In the genomic region with DNA sequence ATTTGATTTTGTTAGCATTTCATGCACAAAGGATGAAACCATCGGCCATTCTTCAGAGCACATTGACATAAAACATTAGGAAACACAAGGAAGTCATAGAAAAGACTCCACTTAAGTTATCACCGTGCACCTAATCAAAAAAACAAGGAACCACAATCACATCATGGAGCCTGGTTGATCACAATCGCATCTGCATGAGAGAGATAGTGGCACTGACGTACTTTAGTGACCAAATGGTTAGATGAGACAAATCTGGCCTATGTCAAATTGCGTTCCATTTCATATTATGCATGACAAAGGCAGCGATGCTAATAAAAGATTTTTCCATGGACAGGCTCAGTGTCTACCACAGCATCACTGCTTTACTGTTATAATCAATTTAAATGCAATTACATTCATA, we compare ENCODE assay signal across 24 cellular contexts.
"Had no signal": no experiment of that assay in that cellular context is flagged by ENCODE, and none has a peak within 500 bp of the region (broad histone marks: within the 10 kb centered on the region; RNA-seq: fewer than 3 reads in every experiment).

No MANE protein-coding gene starts in this region.

- H3K36me3 Mint-ChIP-seq: activated naive CD4-positive, alpha-beta T cell treated with anti-CD3 and anti-CD28 coated beads, Interleukin-2, amount 10 ng/mL, durations not matched to agents 7 days and 5 days; activated naive CD8-positive, alpha-beta T cell; WTC11 had no signal

- H3K27ac Mint-ChIP-seq: activated CD4-positive, alpha-beta memory T cell treated with anti-CD3 and anti-CD28 coated beads, Interleukin-2, amount 10 ng/mL, durations not matched to agents 7 days and 5 days; activated CD4-positive, alpha-beta T cell treated with anti-CD3 and anti-CD28 coated beads, Interleukin-2, amount 10 ng/mL, durations not matched to agents 7 days and 5 days; activated naive CD4-positive, alpha-beta T cell treated with anti-CD3 and anti-CD28 coated beads, Interleukin-2, amount 10 ng/mL, durations not matched to agents 7 days and 5 days; activated naive CD8-positive, alpha-beta T cell; activated T-cell treated with anti-CD3 and anti-CD28 coated beads, Interleukin-2, amount 50 U/mL, for 24 hours; activated T-cell treated with anti-CD3 and anti-CD28 coated beads, Interleukin-2, amount 50 U/mL, for 72 hours; dendritic cell treated with granulocyte-macrophage colony-stimulating factor and Interleukin-4, amounts not matched to agents 40 ng/mL and 50 ng/mL, for 4 days; effector memory CD8-positive, alpha-beta T cell; WTC11 had no signal

- H3K9me3 Mint-ChIP-seq: activated CD4-positive, alpha-beta T cell treated with anti-CD3 and anti-CD28 coated beads, Interleukin-2, amount 10 ng/mL, durations not matched to agents 7 days and 5 days; activated T-cell treated with anti-CD3 and anti-CD28 coated beads, Interleukin-2, amount 50 U/mL, for 24 hours; activated T-cell treated with anti-CD3 and anti-CD28 coated beads, Interleukin-2, amount 50 U/mL, for 72 hours; dendritic cell treated with granulocyte-macrophage colony-stimulating factor and Interleukin-4, amounts not matched to agents 40 ng/mL and 50 ng/mL, for 4 days had no signal

- ATAC-seq: activated T-cell treated with anti-CD3 and anti-CD28 coated beads, Interleukin-2, amount 50 U/mL, for 72 hours; effector memory CD8-positive, alpha-beta T cell; esophagus mucosa; WTC11 had no signal

- DNase-seq: activated CD4-positive, alpha-beta memory T cell treated with anti-CD3 and anti-CD28 coated beads, Interleukin-2, amount 10 ng/mL, durations not matched to agents 7 days and 5 days; activated CD4-positive, alpha-beta T cell treated with anti-CD3 and anti-CD28 coated beads for 1 hour; activated CD4-positive, alpha-beta T cell treated with anti-CD3 and anti-CD28 coated beads for 4 hours; activated CD4-positive, alpha-beta T cell treated with anti-CD3 and anti-CD28 coated beads, Interleukin-2, amount 10 ng/mL, durations not matched to agents 7 days and 5 days; activated CD4-positive, alpha-beta T cell treated with anti-CD3 and anti-CD28 coated beads, Interleukin-2, amount 50 U/mL, for 4 hours; activated CD8-positive, alpha-beta memory T cell treated with anti-CD3 and anti-CD28 coated beads, Interleukin-2, amount 50 U/mL, for 48 hours; activated gamma-delta T cell; activated naive CD4-positive, alpha-beta T cell; activated naive CD4-positive, alpha-beta T cell treated with anti-CD3 and anti-CD28 coated beads, Interleukin-2, amount 10 ng/mL, durations not matched to agents 7 days and 5 days; activated T-cell treated with anti-CD3 and anti-CD28 coated beads for 4 hours; activated T-cell treated with anti-CD3 and anti-CD28 coated beads, Interleukin-2, amount 50 U/mL, for 24 hours; activated T-cell treated with anti-CD3 and anti-CD28 coated beads, Interleukin-2, amount 50 U/mL, for 72 hours; amniotic stem cell; anterior cingulate cortex; brain microvascular endothelial cell; effector CD4-positive, alpha-beta T cell; effector memory CD8-positive, alpha-beta T cell; foreskin fibroblast; head of caudate nucleus; T-helper 2 cell had no signal
